ENCODE assay signal across 24 cellular contexts in genomic region chr13:67964091-67964490, GRCh38.
"Had no signal": no experiment of that assay in that cellular context is flagged by ENCODE, and none has a peak within 500 bp of the region (broad histone marks: within the 10 kb centered on the region; RNA-seq: fewer than 3 reads in every experiment).

No MANE protein-coding gene starts in this region.

- H3K27ac ChIP-seq: neural progenitor cell, ovary, parathyroid adenoma, psoas muscle, right lobe of liver, sigmoid colon, stomach, thoracic aorta, thyroid gland, tibial nerve, upper lobe of left lung, vagina had no signal

- H3K4me1 ChIP-seq: neural progenitor cell, parathyroid adenoma, psoas muscle, right lobe of liver, sigmoid colon, stomach, thyroid gland, tibial nerve, upper lobe of left lung, vagina had no signal

- H3K4me2 ChIP-seq: neural progenitor cell had no signal

- H3K9me3 ChIP-seq: ovary, psoas muscle, right lobe of liver, sigmoid colon, stomach, thoracic aorta, thyroid gland, tibial nerve, upper lobe of left lung, vagina had no signal

- H3K4me3 ChIP-seq: neural progenitor cell, ovary, psoas muscle, right lobe of liver, sigmoid colon, stomach, thoracic aorta, thyroid gland, tibial nerve, upper lobe of left lung, vagina had no signal

- H3K79me2 ChIP-seq: parathyroid adenoma had no signal

- DNase-seq: nephron progenitor cell; occipital lobe; ovary; posterior cingulate gyrus; psoas muscle; right cardiac atrium; right lobe of liver; sigmoid colon; small intestine; stimulated activated CD4-positive, alpha-beta T cell treated with anti-CD3 and anti-CD28 coated beads, Interleukin-15, amount 100 ng/mL, for 24 hours; stimulated activated CD4-positive, alpha-beta T cell treated with anti-CD3 and anti-CD28 coated beads, Interleukin-2, amount 100 ng/mL, for 24 hours; stimulated activated CD4-positive, alpha-beta T cell treated with anti-CD3 and anti-CD28 coated beads, Interleukin-2, amount 100 ng/mL, for 48 hours; stimulated activated CD4-positive, alpha-beta T cell treated with anti-CD3 and anti-CD28 coated beads, Interleukin-4, amount 100 ng/mL, for 24 hours; stimulated activated naive B cell treated with anti-CD40 and anti-IgM and Interleukin-4, amounts not matched to agents 10 μg/mL and 1 μg/mL and 100 μg/mL, for 72 hours; stimulated activated naive CD4-positive, alpha-beta T cell treated with Interleukin-2 at 50 U/mL for 16 hours; stomach; thyroid gland; trophoblast cell; upper lobe of left lung had no signal

- H3K27me3 ChIP-seq: neural progenitor cell, ovary, right lobe of liver, sigmoid colon, stomach, thyroid gland, tibial nerve, upper lobe of left lung, vagina had no signal

- H3K36me3 ChIP-seq: neural progenitor cell, ovary, right lobe of liver, sigmoid colon, stomach, thoracic aorta, thyroid gland, tibial nerve, upper lobe of left lung, vagina had no signal

- H3K9ac ChIP-seq: neural progenitor cell, parathyroid adenoma had no signal

- H2AFZ ChIP-seq: neural progenitor cell, parathyroid adenoma had no signal
